ENCODE assay signal across 20 cellular contexts in the genomic region with DNA sequence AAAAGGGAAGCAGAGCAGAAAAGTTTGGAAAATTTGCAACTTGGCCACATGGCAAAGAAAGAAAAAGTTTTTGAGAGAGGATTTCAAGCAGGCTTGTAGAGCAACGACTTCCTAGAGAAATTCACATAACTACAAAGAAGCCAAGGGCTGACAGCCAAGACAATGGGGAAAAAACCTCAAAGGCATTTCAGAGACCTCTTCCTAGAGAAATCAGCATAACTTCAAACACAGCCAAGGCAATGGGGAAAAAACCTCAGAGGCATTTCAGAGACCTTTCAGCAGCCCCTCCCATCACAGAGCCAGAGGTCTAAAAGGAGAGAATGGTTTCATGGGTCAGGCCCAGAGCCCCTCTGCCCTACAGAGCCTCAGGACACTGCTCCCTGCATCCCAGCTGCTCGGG. TPM values are rescaled to one million over a fixed set of nuclear protein-coding genes. Genes with fewer than 3 reads are reported as not detected.
DNase-seq lines count a peak whose midpoint lies in the region; ATAC-seq and TF ChIP-seq lines count a peak whose summit lies in the region.
"Had no signal": no experiment of that assay in that cellular context is flagged by ENCODE, and none has a peak within 500 bp of the region (broad histone marks: within the 10 kb centered on the region; RNA-seq: fewer than 3 reads in every experiment).

No MANE protein-coding gene starts in this region.

- H3K9me3 ChIP-seq in HUES48 (ENCODE audit: control insufficient read depth, insufficient read depth, low read length) (no peaks in the 10 kb centered on the region; the same call in 1 of the 2 replicates), tibial artery (no peaks in the 10 kb centered on the region)
- H3K9me3 ChIP-seq: HAP-1 had no signal

- H3K4me2 ChIP-seq in GM23338, result no peak overlapping the region

- no peak overlapping the region for H3K4me3 ChIP-seq in GM23338
- H3K4me3 ChIP-seq in HUES48 (ENCODE audit: low read depth, low read length), result no peak overlapping the region
- H3K4me3 ChIP-seq in astrocyte of the spinal cord (ENCODE audit: low read depth, low read length), result no peak overlapping the region
- no peak overlapping the region for H3K4me3 ChIP-seq in tibial artery
- H3K4me3 ChIP-seq: HAP-1, K562 had no signal

- no peak overlapping the region for H3K9ac ChIP-seq in HUES48 (ENCODE audit: low read depth, low read length)

- H3K79me2 ChIP-seq in GM23338 (replicated peaks; ENCODE audit: insufficient read depth), result peaks cover 12% of the 10 kb centered on the region; the same call in 1 of the 2 replicates

- no peak overlapping the region for H2AFZ ChIP-seq in GM23338

- ATAC-seq in GM23338, result peak; percentile 36
- no peak for ATAC-seq in HG03354 (IDR thresholded peaks at IDR 0.05; ENCODE audit: poor library complexity, severe bottlenecking, unreplicated experiment)
- ATAC-seq: K562 had no signal

- in situ Hi-C loops in astrocyte of the spinal cord (cut with HindIII; ENCODE audit: low sequenced_read_pairs), result no loop called here

- intact Hi-C loops in tibial artery (cut with DNase I; ENCODE audit: low total_unique reads), result no loop called here

- peak; percentile 32 for DNase-seq in GM23338 (ENCODE audit: low spot score)
- DNase-seq in astrocyte of the spinal cord (ENCODE audit: low read depth, low spot score), result peak; percentile 55
- DNase-seq in islet precursor cell, result peak; percentile 32
- no peak for DNase-seq in occipital lobe (lab: John Stamatoyannopoulos, UW)
- DNase-seq in tibial artery, result no peak
- DNase-seq: ACHN, AML-193, DMS79, NCI-H1105 treated with DMSO at 0.1 percent for 48 hours, NCI-H1694, NCI-H2081 treated with DMSO at 0.1 percent for 48 hours, NCI-H510A treated with DMSO at 0.1 percent for 48 hours, NCI-H774, OCI-M1, Right ventricle myocardium superior had no signal

- H3F3A ChIP-seq in GM23338 (replicated peaks; ENCODE audit: low read depth), result no peaks in the 10 kb centered on the region

- H3K27ac Mint-ChIP-seq in GM23338, result no peak overlapping the region

- no peaks in the 10 kb centered on the region for H4K20me1 ChIP-seq in GM23338 (replicated peaks; ENCODE audit: insufficient read depth)

- H3K4me1 Mint-ChIP-seq in GM23338, result no peaks in the 10 kb centered on the region; the same call in 2 of the 3 replicates

- H3K9me3 Mint-ChIP-seq in GM23338, result peaks cover 10% of the 10 kb centered on the region; the same call in 2 of the 3 replicates

- TF ChIP-seq CTCF in GM23338 (conservative IDR thresholded peaks at IDR 0.05; ENCODE audit: low read depth in 2 of 2), result no peak
- no peak for TF ChIP-seq CTCF in astrocyte of the spinal cord (IDR thresholded peaks at IDR 0.05; ENCODE audit: low read depth, low read length)
- TF ChIP-seq CTCF in tibial artery (IDR thresholded peaks at IDR 0.05), result no peak

- H3K27me3 Mint-ChIP-seq in GM23338 (ENCODE audit: insufficient read depth, low read depth, poor library complexity), result peaks cover 4% of the 10 kb centered on the region

- H3K36me3 Mint-ChIP-seq in GM23338 (ENCODE audit: low read depth), result peaks cover 50% of the 10 kb centered on the region

- no peaks in the 10 kb centered on the region for H3K9me2 ChIP-seq in GM23338 (ENCODE audit: insufficient read depth)

- H3K27ac ChIP-seq in GM23338 (ENCODE audit: low read depth), result peak overlapping the region; percentile 26; the same call in 1 of the 2 replicates
- peak overlapping the region; percentile 37 for H3K27ac ChIP-seq in HUES48 (ENCODE audit: low read depth, low read length)
- H3K27ac ChIP-seq in tibial artery, result no peak overlapping the region

- H3K4me1 ChIP-seq in GM23338 (ENCODE audit: insufficient read depth), result no peaks in the 10 kb centered on the region; the same call in 1 of the 2 replicates
- H3K4me1 ChIP-seq in HUES48 (ENCODE audit: control insufficient read depth, insufficient read depth, low read length), result no peaks in the 10 kb centered on the region
- peaks cover 0 to under 1% (median 0%) of the 10 kb centered on the region in 4 donors for H3K4me1 ChIP-seq in tibial artery
- H3K4me1 ChIP-seq: HAP-1 had no signal

- H3K27me3 ChIP-seq in GM23338 (ENCODE audit: insufficient read depth), result no peaks in the 10 kb centered on the region
- no peaks in the 10 kb centered on the region for H3K27me3 ChIP-seq in HUES48 (ENCODE audit: control insufficient read depth, insufficient read depth, low read length)
- H3K27me3 ChIP-seq in tibial artery, result no peaks in the 10 kb centered on the region

- no peak overlapping the region for H3K4me3 Mint-ChIP-seq in GM23338
- H3K4me3 Mint-ChIP-seq: CD14-positive monocyte had no signal

- H3K36me3 ChIP-seq in GM23338 (ENCODE audit: insufficient read depth), result no peaks in the 10 kb centered on the region
- peaks cover 9% of the 10 kb centered on the region; the same call in 1 of the 2 replicates for H3K36me3 ChIP-seq in HUES48 (ENCODE audit: control insufficient read depth, insufficient read depth, low read length)
- peaks cover 45 to 64% (median 50%) of the 10 kb centered on the region in 3 donors for H3K36me3 ChIP-seq in tibial artery

TF ChIP-seq in GM23338, 12 proteins besides CTCF, POLR2A, EP300 and RAD21 (continues in another document):
- TF ChIP-seq NANOG (IDR thresholded peaks at IDR 0.05; ENCODE audit: borderline replicate concordance) (no peak), STAT1 (IDR thresholded peaks at IDR 0.05; ENCODE audit: unreplicated experiment) (no peak), POLR2AphosphoS5 (IDR thresholded peaks at IDR 0.05; ENCODE audit: low read depth) (no peak), CREB1 (CRISPR knock-in tag; IDR thresholded peaks at IDR 0.05; ENCODE audit: low read depth) (no peak)
- TF ChIP-seq, protein P1, sequence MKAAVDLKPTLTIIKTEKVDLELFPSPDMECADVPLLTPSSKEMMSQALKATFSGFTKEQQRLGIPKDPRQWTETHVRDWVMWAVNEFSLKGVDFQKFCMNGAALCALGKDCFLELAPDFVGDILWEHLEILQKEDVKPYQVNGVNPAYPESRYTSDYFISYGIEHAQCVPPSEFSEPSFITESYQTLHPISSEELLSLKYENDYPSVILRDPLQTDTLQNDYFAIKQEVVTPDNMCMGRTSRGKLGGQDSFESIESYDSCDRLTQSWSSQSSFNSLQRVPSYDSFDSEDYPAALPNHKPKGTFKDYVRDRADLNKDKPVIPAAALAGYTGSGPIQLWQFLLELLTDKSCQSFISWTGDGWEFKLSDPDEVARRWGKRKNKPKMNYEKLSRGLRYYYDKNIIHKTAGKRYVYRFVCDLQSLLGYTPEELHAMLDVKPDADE (IDR thresholded peaks at IDR 0.05), result no peak

RNA-seq across cellular contexts. Expression of gene ADI1, which starts 7.2 kb away (rescaled TPM):
- 16.3 and 17.3 TPM in 2 replicates for total RNA-seq in GM23338 (2014; rRNA removed; shearing (Covaris generic))
- polyA plus RNA-seq in GM23338 (2016; fragmentation: Nextera tagmentation; extraction: Ambion mirVana), result 31.9 and 34.1 TPM in 2 replicates
- 15.4 TPM for total RNA-seq in occipital lobe

RNA-seq across cellular contexts. Expression of gene RNASEH1, which starts 46.0 kb away (rescaled TPM):
- 33.2 and 42.0 TPM in 2 replicates for total RNA-seq in GM23338 (2014; rRNA removed; shearing (Covaris generic))
- 35.5 and 40.7 TPM in 2 replicates for polyA plus RNA-seq in GM23338 (2016; fragmentation: Nextera tagmentation; extraction: Ambion mirVana)
- total RNA-seq in occipital lobe, result 26.2 TPM

Comparison
In these comparisons a context has a peak if more than half of its experiments do, and no peak if none do; other contexts are left out.
1. DNase-seq: peak in GM23338 (single experiment), astrocyte of the spinal cord (single experiment) and islet precursor cell (single experiment); none in occipital lobe (single experiment) and tibial artery (0 of 2).
2. H3K27ac ChIP-seq: peak in GM23338 (single experiment) and HUES48 (single experiment); none in tibial artery (0 of 2).